In genomic region chr1:166980818-166981217, GRCh38 we compare ENCODE assay signal across 23 cellular contexts. TPM values are rescaled to one million over a fixed set of nuclear protein-coding genes. Genes with fewer than 3 reads are reported as not detected.
DNase-seq lines count a peak whose midpoint lies in the region; ATAC-seq, FAIRE-seq and TF ChIP-seq lines count a peak whose summit lies in the region.
"Had no signal": no experiment of that assay in that cellular context is flagged by ENCODE, and none has a peak within 500 bp of the region (broad histone marks: within the 10 kb centered on the region; RNA-seq: fewer than 3 reads in every experiment).

No MANE protein-coding gene starts in this region.

- H3K4me1 ChIP-seq in mammary epithelial cell (ENCODE audit: insufficient read depth, low read length), result no peaks in the 10 kb centered on the region

- no peaks in the 10 kb centered on the region for H3K79me2 ChIP-seq in mammary epithelial cell (ENCODE audit: insufficient read depth, low read length)

- no peaks in the 10 kb centered on the region for H3K9me3 ChIP-seq in mammary epithelial cell (replicated peaks; ENCODE audit: insufficient read depth, low read length)
- H3K9me3 ChIP-seq: esophagus muscularis mucosa had no signal

- H3K9me3 Mint-ChIP-seq in MCF 10A (ENCODE audit: unreplicated experiment), result no peaks in the 10 kb centered on the region
- H3K9me3 Mint-ChIP-seq in T-helper 2 cell treated with Interferon-gamma antibody and Interleukin-4, amounts not matched to agents 5 μg/mL and 100 μg/mL, for 36 hours, result no peaks in the 10 kb centered on the region
- H3K9me3 Mint-ChIP-seq: CD4-positive, CD25-positive, alpha-beta regulatory T cell; WTC11 had no signal

- POLR2A ChIA-PET in MCF 10A (lab: Yijun Ruan, JAX), result no interaction called here

- no peak for FAIRE-seq in bronchial epithelial cell (lab: Jason Lieb, UNC)
- FAIRE-seq: frontal cortex had no signal

- H3K4me2 ChIP-seq in mammary epithelial cell (ENCODE audit: insufficient read depth, low read depth, low read length), result no peak overlapping the region

- H3K27ac Mint-ChIP-seq in MCF 10A (ENCODE audit: low read depth, unreplicated experiment), result no peak overlapping the region
- H3K27ac Mint-ChIP-seq in T-helper 2 cell treated with Interferon-gamma antibody and Interleukin-4, amounts not matched to agents 5 μg/mL and 100 μg/mL, for 36 hours, result no peak overlapping the region
- H3K27ac Mint-ChIP-seq: CD4-positive, CD25-positive, alpha-beta regulatory T cell; WTC11 had no signal

- CTCF ChIA-PET in MCF 10A (lab: Yijun Ruan, JAX), result interaction anchor here (1.2 to 4.8 kb wide), 4 partner anchors 9 to 78 kb away, joined by 3 to 51 read pairs (median 6); no protein-coding TSS in a partner anchor
- CTCF ChIA-PET in mammary epithelial cell (lab: Charles Lee; ENCODE audit: low non-redundant PET), result no interaction called here

- WGBS in mammary epithelial cell (ENCODE audit: low coverage, missing lambda C conversion rate), result 76% methylated on average over 3 of the region's 3 CpGs

- no peaks in the 10 kb centered on the region for H4K20me1 ChIP-seq in mammary epithelial cell (ENCODE audit: insufficient read depth, low read length)

- no peak overlapping the region for H3K9ac ChIP-seq in mammary epithelial cell (ENCODE audit: insufficient read depth, low read length)

- DNase-seq in MCF 10A (ENCODE audit: unreplicated experiment), result peak; percentile 36
- DNase-seq in mammary epithelial cell, result no peak
- peak; percentile 19 for DNase-seq in NCI-H2029 (lab: John Stamatoyannopoulos, UW)
- peak; percentile 42 for DNase-seq in bronchial epithelial cell (ENCODE audit: low read depth)
- DNase-seq in retina, result peak; percentile 24
- DNase-seq in NCI-H446 treated with DMSO at 0.1 percent for 48 hours (lab: John Stamatoyannopoulos, UW), result no peak
- DNase-seq in T-helper 2 cell treated with Interferon-gamma antibody and Interleukin-4, amounts not matched to agents 5 μg/mL and 100 μg/mL, for 36 hours (ENCODE audit: low spot score), result no peak
- DNase-seq: activated CD4-positive, alpha-beta T cell treated with anti-CD3 and anti-CD28 coated beads, Interleukin-2, amount 50 U/mL, for 4 hours; activated effector memory CD4-positive, alpha-beta T cell treated with anti-CD3 and anti-CD28 coated beads, Interleukin-2, amount 50 U/mL, for 16 hours; CD4-positive, CD25-positive, alpha-beta regulatory T cell; DMS79 treated with DMSO at 0.1 percent for 48 hours; effector CD8-positive, alpha-beta T cell; hippocampal formation; Kasumi-1; NCI-H345; stimulated activated CD4-positive, alpha-beta T cell treated with anti-CD3 and anti-CD28 coated beads, Interleukin-2, amount 100 ng/mL, for 48 hours; stimulated activated naive CD4-positive, alpha-beta T cell treated with Interleukin-2 at 50 U/mL for 16 hours; T-helper 9 cell had no signal

- H3K27ac ChIP-seq in mammary epithelial cell (ENCODE audit: insufficient read depth, low read depth, low read length), result no peak overlapping the region
- H3K27ac ChIP-seq: esophagus muscularis mucosa had no signal

- in situ Hi-C loops in mammary epithelial cell (cut with MboI; ENCODE audit: low sequenced_read_pairs in 2 of 2), result no loop called here

- TF ChIP-seq CTCF in MCF 10A (IDR thresholded peaks at IDR 0.05; ENCODE audit: unreplicated experiment), result no peak
- no peak for TF ChIP-seq CTCF in mammary epithelial cell (conservative IDR thresholded peaks at IDR 0.05 in 1 of 2, IDR thresholded peaks at IDR 0.05 in 1 of 2; ENCODE audit: extremely low read depth in 1 of 2, insufficient read depth in 1 of 2, low read depth in 1 of 2, low read length in 2 of 2)
- TF ChIP-seq CTCF in bronchial epithelial cell (IDR thresholded peaks at IDR 0.05; ENCODE audit: insufficient read depth, low read length, severe bottlenecking), result no peak

- intact Hi-C loops in MCF 10A (cut with micrococcal nuclease) (no loop called here), mammary epithelial cell (cut with micrococcal nuclease) (no loop called here)

- peaks cover 6% of the 10 kb centered on the region for H3K4me1 Mint-ChIP-seq in MCF 10A (ENCODE audit: insufficient read depth, unreplicated experiment)
- H3K4me1 Mint-ChIP-seq in T-helper 2 cell treated with Interferon-gamma antibody and Interleukin-4, amounts not matched to agents 5 μg/mL and 100 μg/mL, for 36 hours (ENCODE audit: low read depth), result peaks cover 4% of the 10 kb centered on the region

- H3K36me3 ChIP-seq in mammary epithelial cell (ENCODE audit: insufficient read depth, low read length) (no peaks in the 10 kb centered on the region), bronchial epithelial cell (ENCODE audit: control insufficient read depth, insufficient read depth, low read length) (no peaks in the 10 kb centered on the region)
- H3K36me3 ChIP-seq: esophagus muscularis mucosa had no signal

- H3K27me3 Mint-ChIP-seq in MCF 10A (ENCODE audit: insufficient read depth, unreplicated experiment), result peaks cover 30% of the 10 kb centered on the region
- peaks cover 23% of the 10 kb centered on the region for H3K27me3 Mint-ChIP-seq in T-helper 2 cell treated with Interferon-gamma antibody and Interleukin-4, amounts not matched to agents 5 μg/mL and 100 μg/mL, for 36 hours (ENCODE audit: low read depth)

- dilution Hi-C loops in mammary epithelial cell (cut with HindIII; ENCODE audit: low sequenced_read_pairs), result no loop called here

- no peaks in the 10 kb centered on the region for H3K36me3 Mint-ChIP-seq in MCF 10A (ENCODE audit: insufficient read depth, unreplicated experiment)
- no peaks in the 10 kb centered on the region for H3K36me3 Mint-ChIP-seq in T-helper 2 cell treated with Interferon-gamma antibody and Interleukin-4, amounts not matched to agents 5 μg/mL and 100 μg/mL, for 36 hours (ENCODE audit: low read depth)
- H3K36me3 Mint-ChIP-seq: CD4-positive, CD25-positive, alpha-beta regulatory T cell; WTC11 had no signal

- ATAC-seq in GM18867 (IDR thresholded peaks at IDR 0.05; ENCODE audit: unreplicated experiment), result no peak
- ATAC-seq: WTC11 had no signal

- H3K4me3 ChIP-seq in mammary epithelial cell (replicated peaks in 1 of 3; ENCODE audit: insufficient read depth in 1 of 3, low read depth in 2 of 3, low read length in 3 of 3), result no peak overlapping the region
- no peak overlapping the region for H3K4me3 ChIP-seq in bronchial epithelial cell (ENCODE audit: low read depth, low read length)
- H3K4me3 ChIP-seq: esophagus muscularis mucosa had no signal

- H2AFZ ChIP-seq in mammary epithelial cell (ENCODE audit: low read depth, low read length), result no peak overlapping the region

- peaks cover 18% of the 10 kb centered on the region for H3K27me3 ChIP-seq in mammary epithelial cell (ENCODE audit: insufficient read depth, low read length)
- peaks cover 11% of the 10 kb centered on the region for H3K27me3 ChIP-seq in bronchial epithelial cell (ENCODE audit: control insufficient read depth, insufficient read depth, low read length)
- H3K27me3 ChIP-seq: esophagus muscularis mucosa had no signal

- BruUV-seq in MCF 10A (replicated peaks; lab: Mats Ljungman, UMichigan), result no TSS peak
- no TSS peak for BruUV-seq in mammary epithelial cell (replicated peaks; lab: Mats Ljungman, UMichigan)

- H3K4me3 Mint-ChIP-seq in MCF 10A (ENCODE audit: unreplicated experiment), result no peak overlapping the region
- H3K4me3 Mint-ChIP-seq in T-helper 2 cell treated with Interferon-gamma antibody and Interleukin-4, amounts not matched to agents 5 μg/mL and 100 μg/mL, for 36 hours, result no peak overlapping the region
- H3K4me3 Mint-ChIP-seq: CD4-positive, CD25-positive, alpha-beta regulatory T cell; WTC11 had no signal

RNA-seq across cellular contexts. Expression of gene ILDR2, which starts 5.5 kb away (rescaled TPM):
- total RNA-seq in MCF 10A (2022) (0.42 TPM in 2 replicates), mammary epithelial cell (not detected), bronchial epithelial cell (not detected in 2 replicates)
- polyA plus RNA-seq in mammary epithelial cell, result 0.02 TPM
- polyA minus RNA-seq in mammary epithelial cell, result not detected

RNA-seq across cellular contexts. Expression of gene MAEL, which starts 8.3 kb away (rescaled TPM):
- total RNA-seq in MCF 10A (2022), result not detected in 2 replicates
- total RNA-seq in mammary epithelial cell, result not detected
- polyA plus RNA-seq in mammary epithelial cell, result not detected
- not detected for polyA minus RNA-seq in mammary epithelial cell
- total RNA-seq in bronchial epithelial cell, result not detected in 2 replicates
- total RNA-seq: CD4-positive, CD25-positive, alpha-beta regulatory T cell; chondrocyte had no signal

Comparison
In these comparisons a context has a peak if more than half of its experiments do, and no peak if none do; other contexts are left out.
1. DNase-seq: peak in MCF 10A (single experiment), NCI-H2029 (single experiment), bronchial epithelial cell (single experiment) and retina (single experiment); none in mammary epithelial cell (single experiment), NCI-H446 treated with DMSO at 0.1 percent for 48 hours (single experiment) and T-helper 2 cell treated with Interferon-gamma antibody and Interleukin-4, amounts not matched to agents 5 μg/mL and 100 μg/mL, for 36 hours (single experiment).